Comparison of ENCODE assay signal across 8 cellular contexts in genomic region chr15:57560976-57561711, GRCh38. TPM values are rescaled to one million over a fixed set of nuclear protein-coding genes. Genes with fewer than 3 reads are reported as not detected.
DNase-seq lines count a peak whose midpoint lies in the region; ATAC-seq and TF ChIP-seq lines count a peak whose summit lies in the region.

No MANE protein-coding gene starts in this region.

- no peaks in the 10 kb centered on the region for H3K36me3 Mint-ChIP-seq in CD4-positive, CD25-positive, alpha-beta regulatory T cell
- no peaks in the 10 kb centered on the region for H3K36me3 Mint-ChIP-seq in activated CD4-positive, alpha-beta T cell treated with anti-CD3 and anti-CD28 coated beads, Interleukin-2, amount 10 ng/mL, durations not matched to agents 7 days and 5 days (ENCODE audit: low read depth)

- intact Hi-C loops in lower lobe of right lung (cut with DNase I): no loop called here

- peak; percentile 43 to 74 (median 68) for DNase-seq in CD4-positive, CD25-positive, alpha-beta regulatory T cell
- peak; percentile 21 for DNase-seq in NCI-H524 treated with DMSO at 0.1 percent for 48 hours (lab: John Stamatoyannopoulos, UW)
- peak; percentile 75 for DNase-seq in activated CD4-positive, alpha-beta T cell treated with anti-CD3 and anti-CD28 coated beads, Interleukin-2, amount 10 ng/mL, durations not matched to agents 7 days and 5 days
- DNase-seq in dedifferentiated amniotic fluid mesenchymal stem cell (ENCODE audit: extremely low spot score): peak; percentile 55
- peak; percentile 58 for DNase-seq in lower lobe of right lung
- DNase-seq in stimulated activated CD8-positive, alpha-beta memory T cell treated with anti-CD3 and anti-CD28 coated beads, Interleukin-12 subunit alpha, Interleukin-12 subunit beta, amount 100 ng/mL, for 4 hours (ENCODE audit: low read depth): peak; percentile 4

- no peaks in the 10 kb centered on the region for H3K9me3 Mint-ChIP-seq in CD4-positive, CD25-positive, alpha-beta regulatory T cell
- H3K9me3 Mint-ChIP-seq in activated CD4-positive, alpha-beta T cell treated with anti-CD3 and anti-CD28 coated beads, Interleukin-2, amount 10 ng/mL, durations not matched to agents 7 days and 5 days: no peaks in the 10 kb centered on the region

- CTCF ChIA-PET in activated CD4-positive, alpha-beta T cell treated with anti-CD3 and anti-CD28 coated beads, Interleukin-2, amount 10 ng/mL, durations not matched to agents 7 days and 5 days (lab: Charles Lee): interaction anchor here (0.5 to 1.8 kb wide), 3 partner anchors 9 to 186 kb away, joined by 3 to 4 read pairs (median 4); no protein-coding TSS in a partner anchor

- POLR2A ChIA-PET in activated CD4-positive, alpha-beta T cell treated with anti-CD3 and anti-CD28 coated beads, Interleukin-2, amount 10 ng/mL, durations not matched to agents 7 days and 5 days (lab: Charles Lee): no interaction called here

- no peaks in the 10 kb centered on the region for H3K27me3 ChIP-seq in CD4-positive, CD25-positive, alpha-beta regulatory T cell (ENCODE audit: control insufficient read depth, insufficient read depth, low read length)
- H3K27me3 ChIP-seq in lower lobe of right lung (ENCODE audit: low read depth): no peaks in the 10 kb centered on the region

- peak; percentile 95 for TF ChIP-seq CTCF in lower lobe of right lung (IDR thresholded peaks at IDR 0.05)

- H3K4me3 ChIP-seq in CD4-positive, CD25-positive, alpha-beta regulatory T cell (ENCODE audit: low read depth, low read length): peak overlapping the region; percentile 35
- H3K4me3 ChIP-seq in lower lobe of right lung: no peak overlapping the region

- peak overlapping the region in 2 of 3 donors; percentile 80 to 96 for H3K27ac Mint-ChIP-seq in CD4-positive, CD25-positive, alpha-beta regulatory T cell
- H3K27ac Mint-ChIP-seq in activated CD4-positive, alpha-beta T cell treated with anti-CD3 and anti-CD28 coated beads, Interleukin-2, amount 10 ng/mL, durations not matched to agents 7 days and 5 days: no peak overlapping the region

- H3K4me1 Mint-ChIP-seq in CD4-positive, CD25-positive, alpha-beta regulatory T cell: peaks cover 5 to 43% (median 15%) of the 10 kb centered on the region in 4 donors
- H3K4me1 Mint-ChIP-seq in activated CD4-positive, alpha-beta T cell treated with anti-CD3 and anti-CD28 coated beads, Interleukin-2, amount 10 ng/mL, durations not matched to agents 7 days and 5 days: peaks cover 34% of the 10 kb centered on the region

- H3K27ac ChIP-seq in CD4-positive, CD25-positive, alpha-beta regulatory T cell (ENCODE audit: insufficient read depth, low read length, poor library complexity, severe bottlenecking): no peak overlapping the region
- H3K27ac ChIP-seq in lower lobe of right lung: no peak overlapping the region

- peaks cover 16% of the 10 kb centered on the region for H3K27me3 Mint-ChIP-seq in CD4-positive, CD25-positive, alpha-beta regulatory T cell
- peaks cover 2% of the 10 kb centered on the region for H3K27me3 Mint-ChIP-seq in activated CD4-positive, alpha-beta T cell treated with anti-CD3 and anti-CD28 coated beads, Interleukin-2, amount 10 ng/mL, durations not matched to agents 7 days and 5 days

- H3K4me3 Mint-ChIP-seq in CD4-positive, CD25-positive, alpha-beta regulatory T cell: peak overlapping the region in 3 of 4 donors; percentile 49 to 69 (median 64)
- no peak overlapping the region for H3K4me3 Mint-ChIP-seq in activated CD4-positive, alpha-beta T cell treated with anti-CD3 and anti-CD28 coated beads, Interleukin-2, amount 10 ng/mL, durations not matched to agents 7 days and 5 days

- no peaks in the 10 kb centered on the region for H3K9me3 ChIP-seq in CD4-positive, CD25-positive, alpha-beta regulatory T cell (ENCODE audit: control insufficient read depth in 2 of 2, low read length in 2 of 2)
- H3K9me3 ChIP-seq in lower lobe of right lung: no peaks in the 10 kb centered on the region

- H3K36me3 ChIP-seq in CD4-positive, CD25-positive, alpha-beta regulatory T cell (ENCODE audit: control insufficient read depth, insufficient read depth, low read length): no peaks in the 10 kb centered on the region
- no peaks in the 10 kb centered on the region for H3K36me3 ChIP-seq in lower lobe of right lung

- peak; percentile 81 to 83 for ATAC-seq in CD4-positive, CD25-positive, alpha-beta regulatory T cell (ENCODE audit: low read depth in 2 of 2)
- ATAC-seq in GM19324 (IDR thresholded peaks at IDR 0.05; ENCODE audit: low FRiP score, unreplicated experiment) (peak; percentile 69), HG03378 (IDR thresholded peaks at IDR 0.05; ENCODE audit: unreplicated experiment) (peak; percentile 77), lower lobe of right lung (peak; percentile 94 to 95)

- H3K4me1 ChIP-seq in CD4-positive, CD25-positive, alpha-beta regulatory T cell (ENCODE audit: control insufficient read depth, insufficient read depth, low read length, poor library complexity, severe bottlenecking): peaks cover 20% of the 10 kb centered on the region
- H3K4me1 ChIP-seq in lower lobe of right lung: peaks cover 16% of the 10 kb centered on the region

RNA-seq across cellular contexts. Expression of gene MYZAP, which starts 30.6 kb away (rescaled TPM):
- 0.84 TPM for total RNA-seq in CD4-positive, CD25-positive, alpha-beta regulatory T cell
- polyA plus RNA-seq in CD4-positive, CD25-positive, alpha-beta regulatory T cell: 1 to 10 TPM in 3 of 4 donors, under 1 TPM in 1; 0.49 to 3.9 (median 1.8) TPM
- total RNA-seq in activated CD4-positive, alpha-beta T cell treated with anti-CD3 and anti-CD28 coated beads, Interleukin-2, amount 10 ng/mL, durations not matched to agents 7 days and 5 days: not detected
- 41.3 TPM for total RNA-seq in lower lobe of right lung

Comparison
In these comparisons a context has a peak if more than half of its experiments do, and no peak if none do; other contexts are left out.
1. DNase-seq: peak in every context shown above with its lines; median percentile 75 in activated CD4-positive, alpha-beta T cell treated with anti-CD3 and anti-CD28 coated beads, Interleukin-2, amount 10 ng/mL, durations not matched to agents 7 days and 5 days; 68 in CD4-positive, CD25-positive, alpha-beta regulatory T cell; 58 in lower lobe of right lung; 55 in dedifferentiated amniotic fluid mesenchymal stem cell; 21 in NCI-H524 treated with DMSO at 0.1 percent for 48 hours; 4 in stimulated activated CD8-positive, alpha-beta memory T cell treated with anti-CD3 and anti-CD28 coated beads, Interleukin-12 subunit alpha, Interleukin-12 subunit beta, amount 100 ng/mL, for 4 hours.
2. RNA of gene MYZAP, which starts 30.6 kb away (total RNA-seq): 41.3 TPM in lower lobe of right lung (single experiment); 0.84 TPM in CD4-positive, CD25-positive, alpha-beta regulatory T cell (single experiment) and not detected in activated CD4-positive, alpha-beta T cell treated with anti-CD3 and anti-CD28 coated beads, Interleukin-2, amount 10 ng/mL, durations not matched to agents 7 days and 5 days; every median in the first group is over 10 times any median in the second.
3. Peak in every context shown above with its lines, with median percentiles within 50 percentile points of each other: ATAC-seq.